1 cellular context compared by ENCODE assay signal in the genomic region with DNA sequence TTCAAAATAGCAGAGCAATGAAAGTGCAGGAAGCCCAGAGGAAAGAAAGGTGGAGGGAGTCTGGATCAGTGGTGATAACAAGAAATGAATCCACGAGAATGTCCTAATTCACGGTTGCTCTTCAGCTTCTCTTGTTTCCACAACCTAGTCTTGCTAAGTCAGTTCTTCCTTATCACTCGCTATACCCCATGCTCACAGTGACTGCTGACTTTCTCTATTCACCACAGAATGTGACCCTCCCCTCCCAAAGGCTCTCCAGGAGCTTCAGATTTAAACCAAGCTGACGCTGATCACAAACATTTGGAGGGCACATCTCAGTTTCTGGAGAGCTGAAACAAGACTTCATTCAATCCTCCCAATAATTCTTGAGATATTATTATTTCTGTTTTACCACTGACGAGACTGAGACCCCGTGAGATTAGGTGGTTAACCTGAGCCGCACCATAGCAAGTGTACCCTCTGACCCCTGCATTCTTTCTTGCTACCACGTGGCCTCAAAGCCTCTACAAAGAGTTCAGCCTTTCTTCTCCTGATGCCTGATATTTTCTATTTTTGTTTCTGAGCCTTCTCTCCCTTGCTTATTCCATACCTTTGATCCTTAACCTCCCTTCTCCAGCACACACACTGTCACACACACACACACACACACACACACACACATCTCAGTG.
TF ChIP-seq lines count a peak whose summit lies in the region.

No MANE protein-coding gene starts in this region.

TF ChIP-seq in WTC11, 78 proteins besides CTCF, POLR2A, EP300 and RAD21 (continued from another document):
- TF ChIP-seq, protein P1, sequence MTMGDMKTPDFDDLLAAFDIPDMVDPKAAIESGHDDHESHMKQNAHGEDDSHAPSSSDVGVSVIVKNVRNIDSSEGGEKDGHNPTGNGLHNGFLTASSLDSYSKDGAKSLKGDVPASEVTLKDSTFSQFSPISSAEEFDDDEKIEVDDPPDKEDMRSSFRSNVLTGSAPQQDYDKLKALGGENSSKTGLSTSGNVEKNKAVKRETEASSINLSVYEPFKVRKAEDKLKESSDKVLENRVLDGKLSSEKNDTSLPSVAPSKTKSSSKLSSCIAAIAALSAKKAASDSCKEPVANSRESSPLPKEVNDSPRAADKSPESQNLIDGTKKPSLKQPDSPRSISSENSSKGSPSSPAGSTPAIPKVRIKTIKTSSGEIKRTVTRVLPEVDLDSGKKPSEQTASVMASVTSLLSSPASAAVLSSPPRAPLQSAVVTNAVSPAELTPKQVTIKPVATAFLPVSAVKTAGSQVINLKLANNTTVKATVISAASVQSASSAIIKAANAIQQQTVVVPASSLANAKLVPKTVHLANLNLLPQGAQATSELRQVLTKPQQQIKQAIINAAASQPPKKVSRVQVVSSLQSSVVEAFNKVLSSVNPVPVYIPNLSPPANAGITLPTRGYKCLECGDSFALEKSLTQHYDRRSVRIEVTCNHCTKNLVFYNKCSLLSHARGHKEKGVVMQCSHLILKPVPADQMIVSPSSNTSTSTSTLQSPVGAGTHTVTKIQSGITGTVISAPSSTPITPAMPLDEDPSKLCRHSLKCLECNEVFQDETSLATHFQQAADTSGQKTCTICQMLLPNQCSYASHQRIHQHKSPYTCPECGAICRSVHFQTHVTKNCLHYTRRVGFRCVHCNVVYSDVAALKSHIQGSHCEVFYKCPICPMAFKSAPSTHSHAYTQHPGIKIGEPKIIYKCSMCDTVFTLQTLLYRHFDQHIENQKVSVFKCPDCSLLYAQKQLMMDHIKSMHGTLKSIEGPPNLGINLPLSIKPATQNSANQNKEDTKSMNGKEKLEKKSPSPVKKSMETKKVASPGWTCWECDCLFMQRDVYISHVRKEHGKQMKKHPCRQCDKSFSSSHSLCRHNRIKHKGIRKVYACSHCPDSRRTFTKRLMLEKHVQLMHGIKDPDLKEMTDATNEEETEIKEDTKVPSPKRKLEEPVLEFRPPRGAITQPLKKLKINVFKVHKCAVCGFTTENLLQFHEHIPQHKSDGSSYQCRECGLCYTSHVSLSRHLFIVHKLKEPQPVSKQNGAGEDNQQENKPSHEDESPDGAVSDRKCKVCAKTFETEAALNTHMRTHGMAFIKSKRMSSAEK (CRISPR knock-in tag; IDR thresholded peaks at IDR 0.05; ENCODE audit: borderline replicate concordance), result no peak
- TF ChIP-seq, protein P2, sequence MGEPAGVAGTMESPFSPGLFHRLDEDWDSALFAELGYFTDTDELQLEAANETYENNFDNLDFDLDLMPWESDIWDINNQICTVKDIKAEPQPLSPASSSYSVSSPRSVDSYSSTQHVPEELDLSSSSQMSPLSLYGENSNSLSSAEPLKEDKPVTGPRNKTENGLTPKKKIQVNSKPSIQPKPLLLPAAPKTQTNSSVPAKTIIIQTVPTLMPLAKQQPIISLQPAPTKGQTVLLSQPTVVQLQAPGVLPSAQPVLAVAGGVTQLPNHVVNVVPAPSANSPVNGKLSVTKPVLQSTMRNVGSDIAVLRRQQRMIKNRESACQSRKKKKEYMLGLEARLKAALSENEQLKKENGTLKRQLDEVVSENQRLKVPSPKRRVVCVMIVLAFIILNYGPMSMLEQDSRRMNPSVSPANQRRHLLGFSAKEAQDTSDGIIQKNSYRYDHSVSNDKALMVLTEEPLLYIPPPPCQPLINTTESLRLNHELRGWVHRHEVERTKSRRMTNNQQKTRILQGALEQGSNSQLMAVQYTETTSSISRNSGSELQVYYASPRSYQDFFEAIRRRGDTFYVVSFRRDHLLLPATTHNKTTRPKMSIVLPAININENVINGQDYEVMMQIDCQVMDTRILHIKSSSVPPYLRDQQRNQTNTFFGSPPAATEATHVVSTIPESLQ (CRISPR knock-in tag; IDR thresholded peaks at IDR 0.05), result no peak
